ENCODE assay signal across 10 cellular contexts in genomic region chr6:127950566-127951141, GRCh38. TPM values are rescaled to one million over a fixed set of nuclear protein-coding genes. Genes with fewer than 3 reads are reported as not detected.
A peak's percentile ranks its signal among the peaks of the same experiment; 100 is the strongest.
DNase-seq lines count a peak whose midpoint lies in the region; ATAC-seq lines count a peak whose summit lies in the region.
"Had no signal": no experiment of that assay in that cellular context is flagged by ENCODE, and none has a peak within 500 bp of the region (broad histone marks: within the 10 kb centered on the region; RNA-seq: fewer than 3 reads in every experiment).

No MANE protein-coding gene starts in this region.

- DNase-seq in activated naive CD8-positive, alpha-beta T cell treated with anti-CD3 and anti-CD28 coated beads, Interleukin-2, amount 10 ng/mL, durations not matched to agents 7 days and 5 days = no peak
- DNase-seq in DMS 273 (lab: John Stamatoyannopoulos, UW; ENCODE audit: unreplicated experiment) = no peak
- no peak for DNase-seq in NCI-H2081 treated with DMSO at 0.1 percent for 48 hours (lab: John Stamatoyannopoulos, UW)
- no peak for DNase-seq in iPS-NIHi11 (ENCODE audit: low spot score)
- DNase-seq in dermis blood vessel endothelial cell = no peak
- DNase-seq: stimulated activated CD4-positive, alpha-beta T cell treated with anti-CD3 and anti-CD28 coated beads, Interleukin-4, amount 100 ng/mL, for 24 hours had no signal

- ATAC-seq in GM18858 (IDR thresholded peaks at IDR 0.05; ENCODE audit: unreplicated experiment) (peak; percentile 24), GM21619 (IDR thresholded peaks at IDR 0.05; ENCODE audit: unreplicated experiment) (peak; percentile 30), HG03575 (IDR thresholded peaks at IDR 0.05; ENCODE audit: extremely low read depth, insufficient number of reproducible peaks, low FRiP score, unreplicated experiment) (peak; percentile 15)
- ATAC-seq in activated naive CD8-positive, alpha-beta T cell treated with anti-CD3 and anti-CD28 coated beads, Interleukin-2, amount 10 ng/mL, durations not matched to agents 7 days and 5 days (ENCODE audit: low read depth) = peak; percentile 25

- peaks cover 59% of the 10 kb centered on the region for H3K4me1 Mint-ChIP-seq in activated naive CD8-positive, alpha-beta T cell treated with anti-CD3 and anti-CD28 coated beads, Interleukin-2, amount 10 ng/mL, durations not matched to agents 7 days and 5 days

- peak overlapping the region; percentile 95 for H3K27ac Mint-ChIP-seq in activated naive CD8-positive, alpha-beta T cell treated with anti-CD3 and anti-CD28 coated beads, Interleukin-2, amount 10 ng/mL, durations not matched to agents 7 days and 5 days

- POLR2A ChIA-PET in activated naive CD8-positive, alpha-beta T cell treated with anti-CD3 and anti-CD28 coated beads, Interleukin-2, amount 10 ng/mL, durations not matched to agents 7 days and 5 days (lab: Charles Lee) = interaction anchor here (1.8 to 4.7 kb wide), 7 partner anchors 11 to 51 kb away, joined by 6 to 51 read pairs (median 17); partner anchors contain the start of gene THEMIS

- H3K4me3 Mint-ChIP-seq in activated naive CD8-positive, alpha-beta T cell treated with anti-CD3 and anti-CD28 coated beads, Interleukin-2, amount 10 ng/mL, durations not matched to agents 7 days and 5 days = peak overlapping the region; percentile 67

- peaks cover 52% of the 10 kb centered on the region for H3K36me3 Mint-ChIP-seq in activated naive CD8-positive, alpha-beta T cell treated with anti-CD3 and anti-CD28 coated beads, Interleukin-2, amount 10 ng/mL, durations not matched to agents 7 days and 5 days

- H3K27me3 Mint-ChIP-seq in activated naive CD8-positive, alpha-beta T cell treated with anti-CD3 and anti-CD28 coated beads, Interleukin-2, amount 10 ng/mL, durations not matched to agents 7 days and 5 days = no peaks in the 10 kb centered on the region

- peaks cover 19% of the 10 kb centered on the region for H3K9me3 Mint-ChIP-seq in activated naive CD8-positive, alpha-beta T cell treated with anti-CD3 and anti-CD28 coated beads, Interleukin-2, amount 10 ng/mL, durations not matched to agents 7 days and 5 days

RNA-seq across cellular contexts. Expression of gene THEMIS, which starts 49.8 kb away (rescaled TPM):
- 100 to 1,000 TPM; 152 to 155 TPM for total RNA-seq in activated naive CD8-positive, alpha-beta T cell treated with anti-CD3 and anti-CD28 coated beads, Interleukin-2, amount 10 ng/mL, durations not matched to agents 7 days and 5 days
- total RNA-seq in dermis blood vessel endothelial cell = not detected in 2 replicates
- total RNA-seq: NCI-H460 had no signal

Comparison
In these comparisons a context has a peak if more than half of its experiments do, and no peak if none do; other contexts are left out.
1. RNA of gene THEMIS, which starts 49.8 kb away (total RNA-seq): 152 to 155 TPM in activated naive CD8-positive, alpha-beta T cell treated with anti-CD3 and anti-CD28 coated beads, Interleukin-2, amount 10 ng/mL, durations not matched to agents 7 days and 5 days; not detected in dermis blood vessel endothelial cell; every median in the first group is over 100 times any median in the second.
2. Peak in every context shown above with its lines, with median percentiles within 50 percentile points of each other: ATAC-seq.